ENCODE assay signal across 13 cellular contexts in the genomic region with DNA sequence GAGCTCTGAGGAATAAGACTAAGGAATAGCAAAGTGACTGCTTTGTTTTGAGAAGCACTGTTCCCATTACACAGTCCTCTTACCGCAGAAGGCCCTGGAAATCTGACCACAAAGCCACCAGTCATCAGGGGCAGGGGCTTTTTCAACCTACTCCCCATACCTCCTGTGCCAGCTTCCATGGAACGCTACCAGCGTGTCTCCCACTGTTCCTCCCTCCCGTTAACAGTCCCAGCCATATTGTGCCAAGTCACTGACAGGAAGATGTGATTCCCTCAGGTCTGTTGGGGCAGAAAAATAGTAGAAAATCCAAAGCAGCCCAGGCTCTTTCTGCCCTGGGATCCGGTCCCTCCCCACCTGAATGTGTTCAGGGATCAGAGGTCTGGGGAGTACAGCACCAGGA.
"Had no signal": no experiment of that assay in that cellular context is flagged by ENCODE, and none has a peak within 500 bp of the region (broad histone marks: within the 10 kb centered on the region; RNA-seq: fewer than 3 reads in every experiment).

No MANE protein-coding gene starts in this region.

- H3K27me3 Mint-ChIP-seq: activated naive CD4-positive, alpha-beta T cell treated with anti-CD3 and anti-CD28 coated beads, Interleukin-2, amount 10 ng/mL, durations not matched to agents 7 days and 5 days; central memory CD8-positive, alpha-beta T cell; dendritic cell treated with granulocyte-macrophage colony-stimulating factor and Interleukin-4, amounts not matched to agents 40 ng/mL and 50 ng/mL, for 4 days; naive thymus-derived CD4-positive, alpha-beta T cell had no signal

- H3K4me3 Mint-ChIP-seq: activated naive CD4-positive, alpha-beta T cell treated with anti-CD3 and anti-CD28 coated beads, Interleukin-2, amount 10 ng/mL, durations not matched to agents 7 days and 5 days; central memory CD8-positive, alpha-beta T cell; dendritic cell treated with granulocyte-macrophage colony-stimulating factor and Interleukin-4, amounts not matched to agents 40 ng/mL and 50 ng/mL, for 4 days; naive thymus-derived CD4-positive, alpha-beta T cell had no signal

- H3K9me3 Mint-ChIP-seq: activated naive CD4-positive, alpha-beta T cell treated with anti-CD3 and anti-CD28 coated beads, Interleukin-2, amount 10 ng/mL, durations not matched to agents 7 days and 5 days; activated T-helper 2 cell treated with anti-CD3 and anti-CD28 coated beads, Interferon-gamma antibody, Interleukin-2, Interleukin-4, amounts not matched to agents 10 μg/mL and 5 μg/mL and 100 μg/mL, durations not matched to agents 14 hours and 24 hours and 36 hours; central memory CD8-positive, alpha-beta T cell; dendritic cell treated with granulocyte-macrophage colony-stimulating factor and Interleukin-4, amounts not matched to agents 40 ng/mL and 50 ng/mL, for 4 days; naive thymus-derived CD4-positive, alpha-beta T cell had no signal

- H3K4me1 Mint-ChIP-seq: activated naive CD4-positive, alpha-beta T cell treated with anti-CD3 and anti-CD28 coated beads, Interleukin-2, amount 10 ng/mL, durations not matched to agents 7 days and 5 days; central memory CD8-positive, alpha-beta T cell; naive thymus-derived CD4-positive, alpha-beta T cell had no signal

- H3K27ac Mint-ChIP-seq: activated naive CD4-positive, alpha-beta T cell treated with anti-CD3 and anti-CD28 coated beads, Interleukin-2, amount 10 ng/mL, durations not matched to agents 7 days and 5 days; activated T-helper 2 cell treated with anti-CD3 and anti-CD28 coated beads, Interferon-gamma antibody, Interleukin-2, Interleukin-4, amounts not matched to agents 10 μg/mL and 5 μg/mL and 100 μg/mL, durations not matched to agents 14 hours and 24 hours and 36 hours; dendritic cell treated with granulocyte-macrophage colony-stimulating factor and Interleukin-4, amounts not matched to agents 40 ng/mL and 50 ng/mL, for 4 days; naive thymus-derived CD4-positive, alpha-beta T cell had no signal

- DNase-seq: activated CD8-positive, alpha-beta memory T cell treated with anti-CD3 and anti-CD28 coated beads for 24 hours; activated naive CD4-positive, alpha-beta T cell treated with anti-CD3 and anti-CD28 coated beads, Interleukin-2, amount 10 ng/mL, durations not matched to agents 7 days and 5 days; activated T-cell treated with anti-CD3 and anti-CD28 coated beads for 4 hours; body of pancreas; left colon; midbrain; naive thymus-derived CD4-positive, alpha-beta T cell; stimulated activated naive CD4-positive, alpha-beta T cell treated with Interleukin-2 at 50 U/mL for 16 hours; upper lobe of right lung had no signal

- H3K27ac ChIP-seq: body of pancreas, prostate gland, upper lobe of right lung had no signal
